21 cellular contexts compared by ENCODE assay signal in the genomic region with DNA sequence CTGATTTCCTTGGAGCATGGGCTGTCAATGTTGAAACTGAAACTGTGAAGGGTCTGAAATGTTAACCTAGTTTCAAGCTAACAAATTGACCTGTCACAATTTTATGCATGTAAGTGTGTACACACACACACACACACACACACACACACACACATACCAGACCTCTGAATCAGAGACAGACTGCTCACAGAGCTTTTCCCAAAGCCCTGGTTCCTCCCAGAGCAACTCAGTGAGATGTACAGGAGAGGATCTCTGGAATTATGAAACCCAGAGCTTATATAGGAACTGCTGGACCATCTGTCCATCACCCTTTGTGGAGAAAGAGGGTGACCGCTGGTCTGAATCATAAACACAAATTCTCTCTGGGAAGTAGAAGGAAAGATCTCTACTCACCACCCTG.
DNase-seq lines count a peak whose midpoint lies in the region; ATAC-seq and TF ChIP-seq lines count a peak whose summit lies in the region.
"Had no signal": no experiment of that assay in that cellular context is flagged by ENCODE, and none has a peak within 500 bp of the region (broad histone marks: within the 10 kb centered on the region; RNA-seq: fewer than 3 reads in every experiment).

No MANE protein-coding gene starts in this region.

- H3K27me3 Mint-ChIP-seq in HFFc6 (ENCODE audit: insufficient read depth): no peaks in the 10 kb centered on the region; the same call in none of the 2 replicates
- no peaks in the 10 kb centered on the region for H3K27me3 Mint-ChIP-seq in stimulated activated memory B cell treated with anti-CD40 and anti-IgM and Interleukin-4, amounts not matched to agents 10 μg/mL and 1 μg/mL and 100 μg/mL, for 72 hours
- H3K27me3 Mint-ChIP-seq: progenitor cell of endocrine pancreas, type B pancreatic cell had no signal

- H3K9me3 ChIP-seq in mammary epithelial cell (replicated peaks; ENCODE audit: insufficient read depth, low read length): no peaks in the 10 kb centered on the region

- no peak overlapping the region for H3K9ac ChIP-seq in mammary epithelial cell (ENCODE audit: insufficient read depth, low read length)

- H3K4me3 Mint-ChIP-seq in HFFc6: peak overlapping the region; percentile 22; the same call in 1 of the 2 replicates
- no peak overlapping the region for H3K4me3 Mint-ChIP-seq in stimulated activated memory B cell treated with anti-CD40 and anti-IgM and Interleukin-4, amounts not matched to agents 10 μg/mL and 1 μg/mL and 100 μg/mL, for 72 hours
- H3K4me3 Mint-ChIP-seq: activated T-helper 1 cell treated with anti-CD3 and anti-CD28 coated beads, Interleukin-12 subunit alpha, Interleukin-12 subunit beta, Interleukin-2, Interleukin-4 antibody, amounts not matched to agents 30 ng/mL and 10 ng/mL and 1 ng/mL, durations not matched to agents 14 hours and 24 hours and 36 hours; type B pancreatic cell; WTC11 had no signal

- H3K27ac ChIP-seq in mammary epithelial cell (ENCODE audit: insufficient read depth, low read depth, low read length) (no peak overlapping the region), foreskin keratinocyte (no peak overlapping the region)

- peaks cover 10% of the 10 kb centered on the region; the same call in 1 of the 2 replicates for H3K4me1 Mint-ChIP-seq in HFFc6 (ENCODE audit: low read depth)
- H3K4me1 Mint-ChIP-seq in stimulated activated memory B cell treated with anti-CD40 and anti-IgM and Interleukin-4, amounts not matched to agents 10 μg/mL and 1 μg/mL and 100 μg/mL, for 72 hours: peaks cover 5% of the 10 kb centered on the region
- H3K4me1 Mint-ChIP-seq: WTC11 had no signal

- CTCF ChIA-PET in mammary epithelial cell (lab: Charles Lee; ENCODE audit: low non-redundant PET): no interaction called here

- BruUV-seq in mammary epithelial cell (replicated peaks; lab: Mats Ljungman, UMichigan): no TSS peak

- no peak overlapping the region for H3K4me2 ChIP-seq in mammary epithelial cell (ENCODE audit: insufficient read depth, low read depth, low read length)

- peak overlapping the region; percentile 22 for H2AFZ ChIP-seq in mammary epithelial cell (ENCODE audit: low read depth, low read length)

- H3K4me3 ChIP-seq in mammary epithelial cell (replicated peaks in 1 of 3; ENCODE audit: insufficient read depth in 1 of 3, low read depth in 2 of 3, low read length in 3 of 3): no peak overlapping the region

- H3K4me1 ChIP-seq in mammary epithelial cell (ENCODE audit: insufficient read depth, low read length): peaks cover 5% of the 10 kb centered on the region
- H3K4me1 ChIP-seq in foreskin keratinocyte: no peaks in the 10 kb centered on the region

- in situ Hi-C loops in mammary epithelial cell (cut with MboI; ENCODE audit: low sequenced_read_pairs in 2 of 2): no loop called here

- H3K36me3 ChIP-seq in mammary epithelial cell (ENCODE audit: insufficient read depth, low read length): no peaks in the 10 kb centered on the region

- peak; percentile 34 for ATAC-seq in foreskin keratinocyte
- no peak for ATAC-seq in HG03442 (IDR thresholded peaks at IDR 0.05; ENCODE audit: unreplicated experiment)
- ATAC-seq in stimulated activated memory B cell treated with anti-CD40 and anti-IgM and Interleukin-4, amounts not matched to agents 10 μg/mL and 1 μg/mL and 100 μg/mL, for 72 hours: no peak
- ATAC-seq: activated naive CD4-positive, alpha-beta T cell treated with anti-CD3 and anti-CD28 coated beads, Interleukin-2, amount 50 U/mL, for 72 hours; WTC11 had no signal

- H3K27ac Mint-ChIP-seq in HFFc6: no peak overlapping the region
- no peak overlapping the region for H3K27ac Mint-ChIP-seq in stimulated activated memory B cell treated with anti-CD40 and anti-IgM and Interleukin-4, amounts not matched to agents 10 μg/mL and 1 μg/mL and 100 μg/mL, for 72 hours
- H3K27ac Mint-ChIP-seq: activated naive CD4-positive, alpha-beta T cell treated with anti-CD3 and anti-CD28 coated beads, Interleukin-2, amount 50 U/mL, for 72 hours; activated T-helper 1 cell treated with anti-CD3 and anti-CD28 coated beads, Interleukin-12 subunit alpha, Interleukin-12 subunit beta, Interleukin-2, Interleukin-4 antibody, amounts not matched to agents 30 ng/mL and 10 ng/mL and 1 ng/mL, durations not matched to agents 14 hours and 24 hours and 36 hours; progenitor cell of endocrine pancreas; type B pancreatic cell; WTC11 had no signal

- TF ChIP-seq CTCF in HFFc6 (IDR thresholded peaks at IDR 0.05): no peak
- no peak for TF ChIP-seq CTCF in mammary epithelial cell (conservative IDR thresholded peaks at IDR 0.05 in 1 of 2, IDR thresholded peaks at IDR 0.05 in 1 of 2; ENCODE audit: extremely low read depth in 1 of 2, insufficient read depth in 1 of 2, low read depth in 1 of 2, low read length in 2 of 2)
- TF ChIP-seq CTCF in foreskin keratinocyte (conservative IDR thresholded peaks at IDR 0.05): no peak

- DNase-seq in A172 (ENCODE audit: low spot score): peak; percentile 4
- peak; percentile 47 for DNase-seq in HFFc6
- peak; percentile 70 for DNase-seq in mammary epithelial cell
- peak; percentile 51 to 66 for DNase-seq in foreskin keratinocyte
- DNase-seq in C1 segment of cervical spinal cord (lab: John Stamatoyannopoulos, UW): no peak
- no peak for DNase-seq in activated effector memory CD4-positive, alpha-beta T cell treated with anti-CD3 and anti-CD28 coated beads, Interleukin-2, amount 50 U/mL, for 16 hours
- DNase-seq: 8988T; activated CD4-positive, alpha-beta T cell treated with anti-CD3 and anti-CD28 coated beads, Interleukin-2, amount 50 U/mL, for 1 hour; aorta; Karpas-422; NCI-H1092; NCI-H1930; NCI-H2227 treated with DMSO at 0.1 percent for 48 hours; NCI-H774 had no signal

- no peaks in the 10 kb centered on the region for H4K20me1 ChIP-seq in mammary epithelial cell (ENCODE audit: insufficient read depth, low read length)

- H3K27me3 ChIP-seq in mammary epithelial cell (ENCODE audit: insufficient read depth, low read length): no peaks in the 10 kb centered on the region
- H3K27me3 ChIP-seq in foreskin keratinocyte: no peaks in the 10 kb centered on the region

- H3K36me3 Mint-ChIP-seq in HFFc6 (ENCODE audit: low read depth): no peaks in the 10 kb centered on the region
- H3K36me3 Mint-ChIP-seq in stimulated activated memory B cell treated with anti-CD40 and anti-IgM and Interleukin-4, amounts not matched to agents 10 μg/mL and 1 μg/mL and 100 μg/mL, for 72 hours: no peaks in the 10 kb centered on the region
- H3K36me3 Mint-ChIP-seq: activated naive CD4-positive, alpha-beta T cell treated with anti-CD3 and anti-CD28 coated beads, Interleukin-2, amount 50 U/mL, for 72 hours; type B pancreatic cell; WTC11 had no signal

- no peaks in the 10 kb centered on the region for H3K79me2 ChIP-seq in mammary epithelial cell (ENCODE audit: insufficient read depth, low read length)

- dilution Hi-C loops in mammary epithelial cell (cut with HindIII; ENCODE audit: low sequenced_read_pairs): no loop called here

- WGBS in mammary epithelial cell (ENCODE audit: low coverage, missing lambda C conversion rate): 90% methylated on average over 1 of the region's 1 CpG

- H3K9me3 Mint-ChIP-seq in HFFc6: no peaks in the 10 kb centered on the region
- H3K9me3 Mint-ChIP-seq in stimulated activated memory B cell treated with anti-CD40 and anti-IgM and Interleukin-4, amounts not matched to agents 10 μg/mL and 1 μg/mL and 100 μg/mL, for 72 hours: no peaks in the 10 kb centered on the region
- H3K9me3 Mint-ChIP-seq: activated naive CD4-positive, alpha-beta T cell treated with anti-CD3 and anti-CD28 coated beads, Interleukin-2, amount 50 U/mL, for 72 hours; activated T-helper 1 cell treated with anti-CD3 and anti-CD28 coated beads, Interleukin-12 subunit alpha, Interleukin-12 subunit beta, Interleukin-2, Interleukin-4 antibody, amounts not matched to agents 30 ng/mL and 10 ng/mL and 1 ng/mL, durations not matched to agents 14 hours and 24 hours and 36 hours; type B pancreatic cell; WTC11 had no signal

- intact Hi-C loops in mammary epithelial cell (cut with micrococcal nuclease): loop anchor here (10.0 kb wide), 1 partner anchor 178 kb away; no protein-coding TSS in a partner anchor

Comparison
In these comparisons a context has a peak if more than half of its experiments do, and no peak if none do; other contexts are left out.
1. DNase-seq: peak in A172 (single experiment), HFFc6 (single experiment), mammary epithelial cell (single experiment) and foreskin keratinocyte (2 of 2); none in C1 segment of cervical spinal cord (0 of 14) and activated effector memory CD4-positive, alpha-beta T cell treated with anti-CD3 and anti-CD28 coated beads, Interleukin-2, amount 50 U/mL, for 16 hours (single experiment).